9 cellular contexts compared by ENCODE assay signal in the genomic region with DNA sequence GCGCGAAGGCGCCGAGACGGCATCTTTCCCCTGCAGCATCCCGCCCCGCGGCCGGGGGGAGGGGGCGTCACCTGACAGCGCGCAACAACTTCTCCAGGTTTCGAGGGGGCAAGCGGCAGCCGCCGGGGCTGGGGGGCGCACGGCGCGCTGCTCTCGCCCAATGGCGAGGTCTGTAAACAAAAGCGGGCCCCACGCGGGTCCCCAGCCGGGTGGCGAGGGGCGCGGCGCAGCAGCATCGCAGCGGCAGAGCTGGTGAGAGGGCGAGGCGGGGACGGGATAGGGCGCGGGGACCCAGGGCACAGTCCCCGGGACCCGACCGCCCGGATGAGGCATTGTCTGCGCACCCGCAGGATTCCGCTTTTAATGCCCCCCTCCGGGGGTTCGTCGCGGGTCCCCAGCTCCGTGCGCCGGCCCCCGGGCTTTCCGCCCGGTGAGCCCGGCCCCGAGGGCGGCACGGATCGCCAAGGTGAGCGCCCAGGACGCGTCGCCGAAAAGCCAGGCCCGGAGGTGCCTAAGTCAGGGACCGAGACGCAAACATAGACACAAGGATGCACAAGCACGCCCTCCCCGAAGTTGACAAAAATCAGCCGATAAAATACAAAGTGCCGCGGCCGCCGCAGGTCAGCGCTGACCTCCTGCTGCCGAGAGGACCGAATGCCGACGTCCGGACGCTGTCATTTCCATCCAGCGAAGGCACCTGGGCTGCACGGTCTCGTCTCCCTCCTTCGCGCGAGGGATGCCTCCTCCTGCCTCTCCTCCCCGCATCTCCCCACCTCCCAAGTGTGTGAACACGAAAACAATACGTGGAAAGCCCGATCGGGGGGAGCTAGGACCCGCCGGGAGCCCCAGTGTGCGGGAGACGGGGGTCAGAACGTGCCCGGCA.
DNase-seq lines count a peak whose midpoint lies in the region; ATAC-seq and TF ChIP-seq lines count a peak whose summit lies in the region.
"Had no signal": no experiment of that assay in that cellular context is flagged by ENCODE, and none has a peak within 500 bp of the region (broad histone marks: within the 10 kb centered on the region; RNA-seq: fewer than 3 reads in every experiment).

No MANE protein-coding gene starts in this region.

- H3K36me3 ChIP-seq in heart right ventricle (no peaks in the 10 kb centered on the region), prostate gland (no peaks in the 10 kb centered on the region)

- H3K9me3 ChIP-seq in heart right ventricle: no peaks in the 10 kb centered on the region
- H3K9me3 ChIP-seq in prostate gland: no peaks in the 10 kb centered on the region

- in situ Hi-C loops in KBM-7 (cut with MboI; ENCODE audit: low pct_unique_long_range_greater_than_20kb, low sequenced_read_pairs): no loop called here

- TF ChIP-seq POLR2A in prostate gland (IDR thresholded peaks at IDR 0.05): no peak

- H3K27me3 ChIP-seq in heart right ventricle (peaks cover 17 to 74% (median 58%) of the 10 kb centered on the region in 7 donors), prostate gland (replicated peaks; ENCODE audit: insufficient read depth) (no peaks in the 10 kb centered on the region)

- peak; percentile 74 for DNase-seq in 8988T
- peak; percentile 46 for DNase-seq in GM20000 (ENCODE audit: low spot score)
- DNase-seq in NCI-H526 treated with DMSO at 0.1 percent for 48 hours (lab: John Stamatoyannopoulos, UW): peak; percentile 60
- DNase-seq in activated effector memory CD4-positive, alpha-beta T cell treated with Interleukin-2 at 50 U/mL for 16 hours: peak; percentile 16
- no peak for DNase-seq in heart right ventricle
- peak; percentile 9 for DNase-seq in prostate gland (ENCODE audit: low spot score)
- DNase-seq in KBM-7: no peak

- 1% methylated on average over 88 to 98 of the region's 98 CpGs for WGBS in heart right ventricle, 2 donors
- WGBS in prostate gland: under 1% methylated on average over 57 of the region's 98 CpGs

- TF ChIP-seq CTCF in GM20000 (IDR thresholded peaks at IDR 0.05; ENCODE audit: extremely low read depth, missing control alignments) (no peak), heart right ventricle (IDR thresholded peaks at IDR 0.05) (no peak), prostate gland (IDR thresholded peaks at IDR 0.05) (no peak)

- ATAC-seq in heart right ventricle (no peak), HG02885 (IDR thresholded peaks at IDR 0.05; ENCODE audit: poor library complexity, unreplicated experiment) (no peak)

- H3K4me1 ChIP-seq in heart right ventricle (peaks cover 9 to 25% (median 20%) of the 10 kb centered on the region in 9 donors), prostate gland (replicated peaks) (peaks cover 3% of the 10 kb centered on the region)

- intact Hi-C loops in heart right ventricle (cut with DNase I) (no loop called here), prostate gland (cut with DNase I) (no loop called here)

- peak overlapping the region; percentile 35 to 89 (median 67) for H3K4me3 ChIP-seq in heart right ventricle
- H3K4me3 ChIP-seq in prostate gland: peak overlapping the region; percentile 43 to 45

- H3K27ac ChIP-seq in heart right ventricle (no peak overlapping the region), prostate gland (no peak overlapping the region)
- H3K27ac ChIP-seq: epithelial cell of prostate had no signal

Comparison
In these comparisons a context has a peak if more than half of its experiments do, and no peak if none do; other contexts are left out.
1. DNase-seq: peak in 8988T (single experiment), GM20000 (single experiment), NCI-H526 treated with DMSO at 0.1 percent for 48 hours (single experiment), activated effector memory CD4-positive, alpha-beta T cell treated with Interleukin-2 at 50 U/mL for 16 hours (single experiment) and prostate gland (single experiment); none in heart right ventricle (0 of 2) and KBM-7 (single experiment).